ENCODE assay signal across 20 cellular contexts in genomic region chr20:63619505-63619904, GRCh38.
"Had no signal": no experiment of that assay in that cellular context is flagged by ENCODE, and none has a peak within 500 bp of the region (broad histone marks: within the 10 kb centered on the region; RNA-seq: fewer than 3 reads in every experiment).

No MANE protein-coding gene starts in this region.

- H3K4me1 ChIP-seq: colonic mucosa, left ventricle myocardium inferior, right lobe of liver had no signal

- DNase-seq: activated CD4-positive, alpha-beta T cell treated with anti-CD3 and anti-CD28 coated beads for 36 hours; activated CD4-positive, alpha-beta T cell treated with anti-CD3 and anti-CD28 coated beads, Interleukin-2, amount 50 U/mL, for 48 hours; activated naive CD4-positive, alpha-beta T cell; activated naive CD8-positive, alpha-beta T cell treated with anti-CD3 and anti-CD28 coated beads for 36 hours; activated T-cell treated with anti-CD3 and anti-CD28 coated beads for 4 hours; amniotic stem cell; colonic mucosa; erythroblast; head of caudate nucleus; left ventricle myocardium inferior; ovary; stimulated activated CD4-positive, alpha-beta T cell treated with anti-CD3 and anti-CD28 coated beads, Interleukin-4, amount 100 ng/mL, for 24 hours; SW 1271; T-helper 2 cell had no signal

- H3K4me2 ChIP-seq: smooth muscle cell had no signal

- H3K9me3 Mint-ChIP-seq: activated naive CD8-positive, alpha-beta T cell treated with anti-CD3 and anti-CD28 coated beads for 36 hours; stimulated activated effector memory CD8-positive, alpha-beta T cell treated with anti-CD3 and anti-CD28 coated beads, Interleukin-12 subunit alpha, Interleukin-12 subunit beta, amount 100 ng/mL, for 72 hours had no signal

- H3K27ac Mint-ChIP-seq: activated CD4-positive, alpha-beta T cell treated with anti-CD3 and anti-CD28 coated beads for 36 hours; activated naive CD8-positive, alpha-beta T cell treated with anti-CD3 and anti-CD28 coated beads for 36 hours; stimulated activated effector memory CD8-positive, alpha-beta T cell treated with anti-CD3 and anti-CD28 coated beads, Interleukin-12 subunit alpha, Interleukin-12 subunit beta, amount 100 ng/mL, for 72 hours had no signal

- H3K4me3 ChIP-seq: cardiac muscle cell, colonic mucosa, left ventricle myocardium inferior, ovary, right lobe of liver, smooth muscle cell, thoracic aorta had no signal

- H3K36me3 ChIP-seq: cardiac muscle cell, colonic mucosa, ovary had no signal

- H3K27me3 ChIP-seq: cardiac muscle cell, colonic mucosa, ovary, right lobe of liver had no signal

- ATAC-seq: activated CD4-positive, alpha-beta T cell treated with anti-CD3 and anti-CD28 coated beads for 36 hours; right lobe of liver; stimulated activated effector memory CD8-positive, alpha-beta T cell treated with anti-CD3 and anti-CD28 coated beads, Interleukin-12 subunit alpha, Interleukin-12 subunit beta, amount 100 ng/mL, for 72 hours had no signal

- H3K9me3 ChIP-seq: colonic mucosa, left ventricle myocardium inferior, ovary, right lobe of liver, thoracic aorta had no signal

- H3K27me3 Mint-ChIP-seq: activated CD4-positive, alpha-beta T cell treated with anti-CD3 and anti-CD28 coated beads for 36 hours; activated naive CD8-positive, alpha-beta T cell treated with anti-CD3 and anti-CD28 coated beads for 36 hours had no signal

- H3K27ac ChIP-seq: cardiac muscle cell, colonic mucosa, left ventricle myocardium inferior, ovary, right lobe of liver, thoracic aorta had no signal

- H3K4me3 Mint-ChIP-seq: activated CD4-positive, alpha-beta T cell treated with anti-CD3 and anti-CD28 coated beads for 36 hours; activated naive CD8-positive, alpha-beta T cell treated with anti-CD3 and anti-CD28 coated beads for 36 hours; neural crest cell; stimulated activated effector memory CD8-positive, alpha-beta T cell treated with anti-CD3 and anti-CD28 coated beads, Interleukin-12 subunit alpha, Interleukin-12 subunit beta, amount 100 ng/mL, for 72 hours had no signal
